In genomic region chr19:12092065-12092867, GRCh38 we compare ENCODE assay signal across 8 cellular contexts. TPM values are rescaled to one million over a fixed set of nuclear protein-coding genes. Genes with fewer than 3 reads are reported as not detected.
DNase-seq lines count a peak whose midpoint lies in the region; ATAC-seq, FAIRE-seq and TF ChIP-seq lines count a peak whose summit lies in the region.

No MANE protein-coding gene starts in this region.

- peak; percentile 59; the same call in 1 of the 2 replicates for TF ChIP-seq POLR2A in GM12892 (IDR thresholded peaks at IDR 0.05; ENCODE audit: low read depth, low read length)

- ATAC-seq in lung (ENCODE audit: insufficient read depth, low FRiP score) = peak; percentile 93

- H3K4me3 ChIP-seq in LNCaP clone FGC (ENCODE audit: low read depth, low read length) (peak overlapping the region; percentile 3; the same call in 1 of the 2 replicates), lung (peak overlapping the region; percentile 52)
- H3K4me3 ChIP-seq in effector memory CD4-positive, alpha-beta T cell (ENCODE audit: insufficient read depth, low read depth, low read length, poor library complexity, severe bottlenecking) = peak overlapping the region; percentile 50

- H3K27ac ChIP-seq in effector memory CD4-positive, alpha-beta T cell (ENCODE audit: insufficient read depth, low read length, poor library complexity, severe bottlenecking) = no peak overlapping the region
- H3K27ac ChIP-seq in lung (ENCODE audit: low read depth in 1 of 2, low read length in 1 of 2) = peak overlapping the region; percentile 61 to 68

- H3K36me3 ChIP-seq in effector memory CD4-positive, alpha-beta T cell (ENCODE audit: control insufficient read depth, insufficient read depth, low read length) = no peaks in the 10 kb centered on the region
- H3K36me3 ChIP-seq in lung (ENCODE audit: control insufficient read depth in 2 of 2, insufficient read depth in 2 of 2, low read length in 2 of 2) = no peaks in the 10 kb centered on the region

- TF ChIP-seq CTCF in LNCaP clone FGC (IDR thresholded peaks at IDR 0.05; ENCODE audit: control insufficient read depth, extremely low read depth, insufficient read depth) (no peak), lung (IDR thresholded peaks at IDR 0.05; ENCODE audit: control extremely low read depth, extremely low read depth) (no peak)

- 1% methylated on average over 53 of the region's 53 CpGs for WGBS in lung, 2 donors

- H3K9me3 ChIP-seq in effector memory CD4-positive, alpha-beta T cell (ENCODE audit: control insufficient read depth, low read length) = no peaks in the 10 kb centered on the region
- no peaks in the 10 kb centered on the region for H3K9me3 ChIP-seq in lung (ENCODE audit: control insufficient read depth in 2 of 2, insufficient read depth in 1 of 2, low read length in 1 of 2)

- no peaks in the 10 kb centered on the region for H3K27me3 ChIP-seq in effector memory CD4-positive, alpha-beta T cell (replicated peaks; ENCODE audit: control insufficient read depth, insufficient read depth, low read length, poor library complexity, severe bottlenecking)
- no peaks in the 10 kb centered on the region for H3K27me3 ChIP-seq in lung (ENCODE audit: control insufficient read depth, insufficient read depth)

- peak; percentile 86 for DNase-seq in GM12892 (ENCODE audit: insufficient read length)
- no peak for DNase-seq in LNCaP clone FGC (ENCODE audit: low read depth)
- peak; percentile 22 to 34 for DNase-seq in activated CD4-positive, alpha-beta T cell treated with anti-CD3 and anti-CD28 coated beads, Interleukin-2, amount 50 U/mL, for 4 hours
- DNase-seq in effector memory CD4-positive, alpha-beta T cell = peak in 2 of 3 donors; percentile 3 to 7
- DNase-seq in lung (ENCODE audit: low spot score) = peak; percentile 89
- peak; percentile 69 for DNase-seq in stimulated activated CD4-positive, alpha-beta T cell treated with anti-CD3 and anti-CD28 coated beads, Interleukin-4, amount 100 ng/mL, for 24 hours
- no peak for DNase-seq in NCI-H748 (lab: John Stamatoyannopoulos, UW; ENCODE audit: unreplicated experiment)
- DNase-seq in SW480 (ENCODE audit: low spot score) = no peak

- peak; percentile 87 for FAIRE-seq in GM12892 (lab: Jason Lieb, UNC)

- peaks cover 5% of the 10 kb centered on the region for H3K4me1 ChIP-seq in effector memory CD4-positive, alpha-beta T cell (ENCODE audit: control insufficient read depth, insufficient read depth, low read length, poor library complexity, severe bottlenecking)
- H3K4me1 ChIP-seq in lung (ENCODE audit: control insufficient read depth in 2 of 2, insufficient read depth in 2 of 2, low read length in 2 of 2) = peaks cover 0 to 1% of the 10 kb centered on the region in 2 donors

RNA-seq across cellular contexts. Expression of gene ZNF844, which starts 27.7 kb away (rescaled TPM):
- polyA plus RNA-seq in GM12892 (2012; ENCODE audit: missing spikeins) = 3.2 TPM
- total RNA-seq in lung = 10 to 100 TPM; 10.6 to 25.5 TPM
- polyA plus RNA-seq in lung = 1 to 10 TPM; 3.0 to 3.9 TPM

RNA-seq across cellular contexts. Expression of gene ZNF878, which starts 39.5 kb away (rescaled TPM):
- polyA plus RNA-seq in GM12892 (2012; ENCODE audit: missing spikeins) = 1.5 TPM
- under 1 TPM; 0.23 to 0.28 TPM for total RNA-seq in lung
- under 1 TPM; 0.22 to 0.33 TPM for polyA plus RNA-seq in lung

RNA-seq across cellular contexts. Expression of gene ZNF20, which starts 47.9 kb away (rescaled TPM):
- 5.6 TPM for polyA plus RNA-seq in GM12892 (2012; ENCODE audit: missing spikeins)
- total RNA-seq in lung = 10 to 100 TPM in 1 of 2 donors, 1 to 10 TPM in 1; 6.0 to 15.0 TPM
- polyA plus RNA-seq in lung = 1 to 10 TPM; 2.2 to 3.5 TPM

RNA-seq across cellular contexts. Expression of gene ZNF433, which starts 56.8 kb away (rescaled TPM):
- polyA plus RNA-seq in GM12892 (2012; ENCODE audit: missing spikeins) = 5.9 TPM
- total RNA-seq in lung = 10 to 100 TPM in 1 of 2 donors, 1 to 10 TPM in 1; 5.8 to 26.5 TPM
- polyA plus RNA-seq in lung = 1 to 10 TPM; 4.4 to 5.1 TPM

Comparison
In these comparisons a context has a peak if more than half of its experiments do, and no peak if none do; other contexts are left out.
1. DNase-seq: peak in GM12892 (single experiment), activated CD4-positive, alpha-beta T cell treated with anti-CD3 and anti-CD28 coated beads, Interleukin-2, amount 50 U/mL, for 4 hours (2 of 2), effector memory CD4-positive, alpha-beta T cell (2 of 3), lung (single experiment) and stimulated activated CD4-positive, alpha-beta T cell treated with anti-CD3 and anti-CD28 coated beads, Interleukin-4, amount 100 ng/mL, for 24 hours (single experiment); none in LNCaP clone FGC (single experiment), NCI-H748 (single experiment) and SW480 (single experiment).
2. Peak in every context shown above with its lines, with median percentiles within 50 percentile points of each other: H3K4me3 ChIP-seq.